Comparison of ENCODE assay signal across 21 cellular contexts in the genomic region with DNA sequence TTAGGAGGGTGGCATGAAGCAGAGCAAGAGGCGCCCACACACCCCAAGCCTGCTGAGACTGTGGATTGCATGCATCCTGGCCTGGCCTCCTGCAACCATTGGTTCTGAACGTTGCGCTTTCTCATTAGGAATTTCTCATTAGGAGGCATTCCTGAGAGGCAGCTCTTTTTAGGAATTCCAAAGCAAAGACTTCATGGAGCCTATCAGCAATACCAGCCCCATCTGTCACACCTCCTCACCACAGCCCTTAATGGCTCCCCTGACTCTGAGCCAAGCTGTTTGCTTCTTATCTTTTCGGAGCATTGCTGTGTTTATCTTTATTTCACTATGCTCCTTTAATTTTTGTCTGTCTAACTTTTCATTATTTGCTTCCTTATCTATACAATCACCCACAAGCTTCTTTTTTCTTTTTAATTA.
DNase-seq lines count a peak whose midpoint lies in the region; TF ChIP-seq lines count a peak whose summit lies in the region.
"Had no signal": no experiment of that assay in that cellular context is flagged by ENCODE, and none has a peak within 500 bp of the region (broad histone marks: within the 10 kb centered on the region; RNA-seq: fewer than 3 reads in every experiment).

No MANE protein-coding gene starts in this region.

- TF ChIP-seq EP300 in ovary (IDR thresholded peaks at IDR 0.05), result no peak

- TF ChIP-seq CTCF in HEK293 (tag by site-specific recombination; IDR thresholded peaks at IDR 0.05) (no peak), endodermal cell (conservative IDR thresholded peaks at IDR 0.05) (no peak), ovary (IDR thresholded peaks at IDR 0.05) (no peak)

- H2BK120ac ChIP-seq in neuronal stem cell (ENCODE audit: low read depth, low read length), result no peak overlapping the region
- no peak overlapping the region for H2BK120ac ChIP-seq in mesenchymal stem cell (ENCODE audit: low read depth, low read length)

- H3K79me1 ChIP-seq in neuronal stem cell (ENCODE audit: low read depth, low read length) (no peaks in the 10 kb centered on the region), mesenchymal stem cell (replicated peaks; ENCODE audit: low read length, poor library complexity, severe bottlenecking) (no peaks in the 10 kb centered on the region)

- H3K36me3 ChIP-seq in HEK293 (ENCODE audit: control insufficient read depth in 2 of 2, insufficient read depth in 1 of 2, low read length in 2 of 2) (no peaks in the 10 kb centered on the region), endodermal cell (ENCODE audit: control insufficient read depth, insufficient read depth, low read length) (no peaks in the 10 kb centered on the region), neuronal stem cell (replicated peaks in 1 of 2; ENCODE audit: control insufficient read depth in 2 of 2, insufficient read depth in 2 of 2, low read length in 2 of 2) (no peaks in the 10 kb centered on the region), ovary (no peaks in the 10 kb centered on the region), mesenchymal stem cell (ENCODE audit: control insufficient read depth in 1 of 2, insufficient read depth in 2 of 2, low read depth in 1 of 2, low read length in 2 of 2) (no peaks in the 10 kb centered on the region)
- H3K36me3 ChIP-seq: adrenal gland, heart right ventricle, tibial artery had no signal

- no peak overlapping the region for H2BK5ac ChIP-seq in neuronal stem cell (ENCODE audit: low read length)
- no peak overlapping the region for H2BK5ac ChIP-seq in mesenchymal stem cell (ENCODE audit: low read depth, low read length, poor library complexity, severe bottlenecking)

- no peak overlapping the region for H2AFZ ChIP-seq in neuronal stem cell (ENCODE audit: low read length)
- H2AFZ ChIP-seq in mesenchymal stem cell (ENCODE audit: low read depth, low read length), result no peak overlapping the region

- peak overlapping the region; percentile 94 for H3K27ac Mint-ChIP-seq in endodermal cell
- H3K27ac Mint-ChIP-seq: B cell; dendritic cell treated with granulocyte-macrophage colony-stimulating factor and Interleukin-4, amounts not matched to agents 40 ng/mL and 50 ng/mL, for 4 days; stimulated activated naive CD8-positive, alpha-beta T cell treated with anti-CD3 and anti-CD28 coated beads, Interleukin-15, Interleukin-2, amounts not matched to agents 100 ng/mL and 50 ng/mL, for 24 hours had no signal

- H2BK12ac ChIP-seq in neuronal stem cell (ENCODE audit: low read length) (no peak overlapping the region), mesenchymal stem cell (ENCODE audit: low read length in 2 of 2) (no peak overlapping the region)

- H4K91ac ChIP-seq in neuronal stem cell (ENCODE audit: low read depth, low read length, poor library complexity) (no peak overlapping the region), mesenchymal stem cell (ENCODE audit: low read length) (no peak overlapping the region)

- no peak for TF ChIP-seq POLR2A in ovary (IDR thresholded peaks at IDR 0.05)

- DNase-seq in OCI-M1 (lab: John Stamatoyannopoulos, UW) (peak; percentile 32), endodermal cell (peak; percentile 72), neuronal stem cell (ENCODE audit: low spot score) (peak; percentile 24), ovary (no peak), mesenchymal stem cell (no peak), NCI-H748 treated with DMSO at 0.1 percent for 48 hours (lab: John Stamatoyannopoulos, UW) (no peak)
- DNase-seq: activated CD8-positive, alpha-beta memory T cell treated with anti-CD3 and anti-CD28 coated beads for 24 hours; activated naive CD4-positive, alpha-beta T cell; activated T-cell treated with anti-CD3 and anti-CD28 coated beads, Interleukin-2, amount 50 U/mL, for 4 hours; adrenal gland; DND-41; heart right ventricle; NCI-H1105 treated with DMSO at 0.1 percent for 48 hours; NCI-H510A treated with DMSO at 0.1 percent for 48 hours; stimulated activated CD4-positive, alpha-beta T cell treated with anti-CD3 and anti-CD28 coated beads, Interleukin-4, amount 100 ng/mL, for 24 hours; SW 1271; tibial artery had no signal

- H3K9me3 ChIP-seq in HEK293 (ENCODE audit: control insufficient read depth, insufficient read depth, low read depth, low read length) (no peaks in the 10 kb centered on the region), endodermal cell (ENCODE audit: control insufficient read depth, low read length) (no peaks in the 10 kb centered on the region), neuronal stem cell (replicated peaks in 1 of 2; ENCODE audit: control insufficient read depth in 2 of 2, insufficient read depth in 1 of 2, low read depth in 1 of 2, low read length in 2 of 2) (no peaks in the 10 kb centered on the region), ovary (no peaks in the 10 kb centered on the region), mesenchymal stem cell (ENCODE audit: control insufficient read depth, low read length) (no peaks in the 10 kb centered on the region)
- H3K9me3 ChIP-seq: adrenal gland, heart right ventricle, tibial artery had no signal

- H2AK5ac ChIP-seq in neuronal stem cell (ENCODE audit: low read depth, low read length), result no peak overlapping the region
- no peak overlapping the region for H2AK5ac ChIP-seq in mesenchymal stem cell (ENCODE audit: low read length, severe bottlenecking)

- H3K27me3 ChIP-seq in endodermal cell (ENCODE audit: control insufficient read depth, insufficient read depth, low read length, poor library complexity, severe bottlenecking) (no peaks in the 10 kb centered on the region), neuronal stem cell (ENCODE audit: control insufficient read depth in 3 of 3, insufficient read depth in 3 of 3, low read depth in 1 of 3, low read length in 3 of 3) (no peaks in the 10 kb centered on the region), ovary (no peaks in the 10 kb centered on the region), mesenchymal stem cell (ENCODE audit: control insufficient read depth in 1 of 2, insufficient read depth in 1 of 2, low read length in 2 of 2) (peaks cover 0 to 7% of the 10 kb centered on the region in 2 experiments)
- H3K27me3 ChIP-seq: heart right ventricle, tibial artery had no signal

- H3K4me1 ChIP-seq in HEK293 (ENCODE audit: control insufficient read depth, insufficient read depth, low read length) (peaks cover 13% of the 10 kb centered on the region), endodermal cell (ENCODE audit: control insufficient read depth, insufficient read depth, low read length) (peaks cover 4% of the 10 kb centered on the region), neuronal stem cell (ENCODE audit: control insufficient read depth in 2 of 2, insufficient read depth in 1 of 2, low read depth in 1 of 2, low read length in 2 of 2) (peaks cover 0 to 10% of the 10 kb centered on the region in 2 donors), ovary (ENCODE audit: insufficient read depth) (peaks cover 12% of the 10 kb centered on the region), mesenchymal stem cell (ENCODE audit: control insufficient read depth, insufficient read depth, low read depth, low read length) (no peaks in the 10 kb centered on the region)
- H3K4me1 ChIP-seq: adrenal gland had no signal

- no peaks in the 10 kb centered on the region for H3K36me3 Mint-ChIP-seq in endodermal cell (ENCODE audit: low read depth)

- intact Hi-C loops in ovary (cut with DNase I), result no loop called here

- no peaks in the 10 kb centered on the region for H3K27me3 Mint-ChIP-seq in endodermal cell (ENCODE audit: insufficient read depth)
- H3K27me3 Mint-ChIP-seq: B cell; dendritic cell treated with granulocyte-macrophage colony-stimulating factor and Interleukin-4, amounts not matched to agents 40 ng/mL and 50 ng/mL, for 4 days; stimulated activated naive CD8-positive, alpha-beta T cell treated with anti-CD3 and anti-CD28 coated beads, Interleukin-15, Interleukin-2, amounts not matched to agents 100 ng/mL and 50 ng/mL, for 24 hours had no signal

- H2BK15ac ChIP-seq in neuronal stem cell (ENCODE audit: low read length) (no peak overlapping the region), mesenchymal stem cell (ENCODE audit: low read depth, poor library complexity, severe bottlenecking) (no peak overlapping the region)

- POLR2A ChIA-PET in HEK293 (lab: Yijun Ruan, JAX), result interaction anchor here (0.5 kb wide), 1 partner anchor 228 kb away, joined by 3 read pairs; no protein-coding TSS in a partner anchor

- H3K18ac ChIP-seq in neuronal stem cell (ENCODE audit: low read length), result peak overlapping the region; percentile 71
- H3K18ac ChIP-seq in mesenchymal stem cell (ENCODE audit: low read depth in 1 of 2, low read length in 2 of 2), result no peak overlapping the region

- H3K14ac ChIP-seq in neuronal stem cell (ENCODE audit: low read length) (no peak overlapping the region), mesenchymal stem cell (ENCODE audit: low read length in 2 of 2) (no peak overlapping the region)

- H3K23ac ChIP-seq in neuronal stem cell (ENCODE audit: low read depth, low read length, poor library complexity) (no peak overlapping the region), mesenchymal stem cell (ENCODE audit: low read length in 2 of 2) (no peak overlapping the region)

- CTCF ChIA-PET in HEK293 (lab: Yijun Ruan, JAX), result no interaction called here

- peaks cover 45% of the 10 kb centered on the region for H3K4me1 Mint-ChIP-seq in endodermal cell
- H3K4me1 Mint-ChIP-seq: B cell had no signal

- H3K4me3 Mint-ChIP-seq in endodermal cell, result no peak overlapping the region
- H3K4me3 Mint-ChIP-seq: activated T-cell treated with anti-CD3 and anti-CD28 coated beads, Interleukin-2, amount 50 U/mL, for 4 hours; B cell; dendritic cell treated with granulocyte-macrophage colony-stimulating factor and Interleukin-4, amounts not matched to agents 40 ng/mL and 50 ng/mL, for 4 days; stimulated activated naive CD8-positive, alpha-beta T cell treated with anti-CD3 and anti-CD28 coated beads, Interleukin-15, Interleukin-2, amounts not matched to agents 100 ng/mL and 50 ng/mL, for 24 hours had no signal

- no peak overlapping the region for H3K4me2 ChIP-seq in neuronal stem cell (ENCODE audit: insufficient read depth, low read length, poor library complexity, severe bottlenecking)
- no peak overlapping the region for H3K4me2 ChIP-seq in mesenchymal stem cell (ENCODE audit: low read length, poor library complexity, severe bottlenecking)

- 61 to 66% methylated on average over 4 of the region's 4 CpGs for WGBS in endodermal cell (ENCODE audit: insufficient coverage in 1 of 2, insufficient read length in 1 of 2), 2 experiments
- WGBS in neuronal stem cell (ENCODE audit: extremely low coverage in 2 of 2, insufficient read length in 2 of 2, insufficient replicate concordance in 1 of 2), 2 donors, result no CpG with 5 or more reads among the region's 4 CpGs
- 52 to 61% (median 56%) methylated on average over 4 of the region's 4 CpGs for WGBS in ovary, 3 donors
- WGBS in mesenchymal stem cell, result 31% methylated on average over 4 of the region's 4 CpGs

- H3K27ac ChIP-seq in HEK293 (ENCODE audit: extremely low read depth, low read depth, low read length) (no peak overlapping the region), endodermal cell (ENCODE audit: low read depth, low read length) (peak overlapping the region; percentile 8), neuronal stem cell (replicated peaks; ENCODE audit: low read length) (peak overlapping the region; percentile 63), ovary (no peak overlapping the region), mesenchymal stem cell (ENCODE audit: low read length, poor library complexity, severe bottlenecking) (no peak overlapping the region)
- H3K27ac ChIP-seq: adrenal gland, heart right ventricle, tibial artery had no signal

- H3K9me3 Mint-ChIP-seq in endodermal cell, result no peaks in the 10 kb centered on the region
- H3K9me3 Mint-ChIP-seq: activated T-cell treated with anti-CD3 and anti-CD28 coated beads, Interleukin-2, amount 50 U/mL, for 4 hours; dendritic cell treated with granulocyte-macrophage colony-stimulating factor and Interleukin-4, amounts not matched to agents 40 ng/mL and 50 ng/mL, for 4 days; stimulated activated naive CD8-positive, alpha-beta T cell treated with anti-CD3 and anti-CD28 coated beads, Interleukin-15, Interleukin-2, amounts not matched to agents 100 ng/mL and 50 ng/mL, for 24 hours had no signal

- H3K4me3 ChIP-seq in HEK293 (ENCODE audit: low read depth, low read length) (no peak overlapping the region), endodermal cell (ENCODE audit: low read length) (no peak overlapping the region), neuronal stem cell (ENCODE audit: low read length in 2 of 2) (no peak overlapping the region), ovary (no peak overlapping the region), mesenchymal stem cell (ENCODE audit: insufficient read depth in 1 of 2, low read depth in 1 of 2, low read length in 2 of 2) (no peak overlapping the region)
- H3K4me3 ChIP-seq: adrenal gland, heart right ventricle, tibial artery had no signal

- H4K8ac ChIP-seq in neuronal stem cell (ENCODE audit: low read depth, low read length), result no peak overlapping the region
- H4K8ac ChIP-seq in mesenchymal stem cell (ENCODE audit: low read length), result no peak overlapping the region

- no peak overlapping the region for H3K9ac ChIP-seq in endodermal cell (ENCODE audit: extremely low read depth, low read length, poor library complexity, severe bottlenecking)
- no peak overlapping the region for H3K9ac ChIP-seq in neuronal stem cell (ENCODE audit: low read depth, low read length, poor library complexity)
- no peak overlapping the region for H3K9ac ChIP-seq in mesenchymal stem cell (ENCODE audit: low read length)

- no peak overlapping the region for H3K4ac ChIP-seq in neuronal stem cell (ENCODE audit: low read length)
- H3K4ac ChIP-seq in mesenchymal stem cell (ENCODE audit: low read depth in 1 of 2, low read length in 2 of 2), result no peak overlapping the region

Comparison
In these comparisons a context has a peak if more than half of its experiments do, and no peak if none do; other contexts are left out.
1. H3K27ac ChIP-seq: peak in endodermal cell (single experiment) and neuronal stem cell (single experiment); none in HEK293 (single experiment), ovary (0 of 2) and mesenchymal stem cell (single experiment).
2. DNase-seq: peak in OCI-M1 (single experiment), endodermal cell (single experiment) and neuronal stem cell (single experiment); none in ovary (0 of 5), mesenchymal stem cell (single experiment) and NCI-H748 treated with DMSO at 0.1 percent for 48 hours (single experiment).